15 cellular contexts compared by ENCODE assay signal in the genomic region with DNA sequence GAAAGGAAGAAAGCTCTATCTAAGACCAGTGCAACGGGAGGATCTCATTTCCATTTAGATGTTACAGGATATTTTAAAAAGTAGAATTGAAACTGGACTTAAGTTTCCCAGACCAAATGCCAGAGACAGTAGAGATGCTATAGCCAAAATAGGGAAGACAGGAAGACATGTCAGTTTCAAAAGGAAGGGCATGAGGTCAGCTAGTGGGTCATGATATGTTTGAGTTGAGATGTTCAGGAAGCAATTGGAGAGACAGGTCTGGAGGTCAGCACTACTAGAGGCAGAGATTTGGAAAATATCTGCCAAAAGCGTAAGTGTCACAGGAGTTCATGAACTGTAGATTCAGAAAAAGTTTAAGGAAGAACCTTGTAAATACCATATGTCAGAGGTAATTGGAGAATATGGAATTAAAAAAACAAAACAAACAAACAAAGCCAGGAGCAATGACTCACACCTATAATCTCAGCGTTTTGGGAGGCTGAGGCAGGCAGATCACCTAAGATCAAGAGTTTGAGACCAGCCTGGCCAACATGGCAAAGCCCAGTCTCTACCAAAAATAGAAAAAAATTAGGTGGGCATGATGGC. TPM values are rescaled to one million over a fixed set of nuclear protein-coding genes. Genes with fewer than 3 reads are reported as not detected.
DNase-seq lines count a peak whose midpoint lies in the region; ATAC-seq, FAIRE-seq and TF ChIP-seq lines count a peak whose summit lies in the region.
"Had no signal": no experiment of that assay in that cellular context is flagged by ENCODE, and none has a peak within 500 bp of the region (broad histone marks: within the 10 kb centered on the region; RNA-seq: fewer than 3 reads in every experiment).

No MANE protein-coding gene starts in this region.

- no peaks in the 10 kb centered on the region for H3K9me3 Mint-ChIP-seq in natural killer cell treated with Interleukin-12 subunit alpha and Interleukin-12 subunit beta and Interleukin-15 and Interleukin-18, amount 100 ng/mL, for 72 hours
- H3K9me3 Mint-ChIP-seq in natural killer cell (no peaks in the 10 kb centered on the region), activated B cell treated with CpG ODN at 0.5 μM for 24 hours (no peaks in the 10 kb centered on the region)
- H3K9me3 Mint-ChIP-seq: T-cell had no signal

- no peak for ATAC-seq in natural killer cell treated with Interleukin-12 subunit alpha and Interleukin-12 subunit beta and Interleukin-15 and Interleukin-18, amount 100 ng/mL, for 72 hours
- ATAC-seq in natural killer cell: no peak
- ATAC-seq in activated B cell treated with CpG ODN at 0.5 μM for 24 hours (ENCODE audit: low read depth): no peak
- ATAC-seq: SK-N-SH treated with all-trans-retinoic acid at 6 μM for 48 hours, T-cell had no signal

- H3K27me3 Mint-ChIP-seq in natural killer cell treated with Interleukin-12 subunit alpha and Interleukin-12 subunit beta and Interleukin-15 and Interleukin-18, amount 100 ng/mL, for 72 hours: no peaks in the 10 kb centered on the region
- H3K27me3 Mint-ChIP-seq in natural killer cell (ENCODE audit: low read depth in 2 of 2) (no peaks in the 10 kb centered on the region), activated B cell treated with CpG ODN at 0.5 μM for 24 hours (no peaks in the 10 kb centered on the region)
- H3K27me3 Mint-ChIP-seq: T-cell had no signal

- CTCF ChIA-PET in activated B cell treated with CpG ODN at 0.5 μM for 24 hours (lab: Charles Lee): interaction anchor here (0.8 kb wide), 1 partner anchor 50 kb away, joined by 3 read pairs; no protein-coding TSS in a partner anchor

- TF ChIP-seq CTCF in natural killer cell (IDR thresholded peaks at IDR 0.05) (no peak), activated B cell treated with CpG ODN at 0.5 μM for 24 hours (IDR thresholded peaks at IDR 0.05) (no peak)

- FAIRE-seq in GM19239 (lab: Jason Lieb, UNC): peak; percentile 31

- no peak for DNase-seq in natural killer cell treated with Interleukin-12 subunit alpha and Interleukin-12 subunit beta and Interleukin-15 and Interleukin-18, amount 100 ng/mL, for 72 hours (ENCODE audit: low spot score)
- DNase-seq in natural killer cell (no peak), GM19239 (ENCODE audit: insufficient read length, low spot score) (no peak), activated B cell treated with CpG ODN at 0.5 μM for 24 hours (no peak), HUDEP-2 (lab: John Stamatoyannopoulos, UW; ENCODE audit: unreplicated experiment in 76 of 76) (no peak), Ammon's horn (ENCODE audit: low spot score) (no peak)
- DNase-seq in stimulated activated CD4-positive, alpha-beta T cell treated with anti-CD3 and anti-CD28 coated beads, Interleukin-15, amount 100 ng/mL, for 24 hours: no peak
- DNase-seq: DMS79 treated with DMSO at 0.1 percent for 48 hours, H7, NCI-H2107, NCI-H226, NCI-H524, SIG-M5, T-cell had no signal

- H3K27ac Mint-ChIP-seq in natural killer cell treated with Interleukin-12 subunit alpha and Interleukin-12 subunit beta and Interleukin-15 and Interleukin-18, amount 100 ng/mL, for 72 hours: peak overlapping the region; percentile 22 to 83
- H3K27ac Mint-ChIP-seq in natural killer cell (no peak overlapping the region), activated B cell treated with CpG ODN at 0.5 μM for 24 hours (peak overlapping the region; percentile 38)

- POLR2A ChIA-PET in activated B cell treated with CpG ODN at 0.5 μM for 24 hours (lab: Charles Lee): interaction anchor here (0.6 kb wide), 1 partner anchor 50 kb away, joined by 3 read pairs; no protein-coding TSS in a partner anchor

- peaks cover 7 to 15% of the 10 kb centered on the region in 2 donors for H3K4me1 Mint-ChIP-seq in natural killer cell treated with Interleukin-12 subunit alpha and Interleukin-12 subunit beta and Interleukin-15 and Interleukin-18, amount 100 ng/mL, for 72 hours (ENCODE audit: low read depth in 2 of 2)
- H3K4me1 Mint-ChIP-seq in natural killer cell (peaks cover 0 to 5% of the 10 kb centered on the region in 2 donors), activated B cell treated with CpG ODN at 0.5 μM for 24 hours (no peaks in the 10 kb centered on the region)

- intact Hi-C loops in natural killer cell (cut with micrococcal nuclease) (no loop called here), activated B cell treated with CpG ODN at 0.5 μM for 24 hours (cut with micrococcal nuclease) (loop anchor here (2.0 kb wide), 2 partner anchors 319 to 835 kb away; no protein-coding TSS in a partner anchor)

- no peaks in the 10 kb centered on the region for H3K36me3 Mint-ChIP-seq in natural killer cell treated with Interleukin-12 subunit alpha and Interleukin-12 subunit beta and Interleukin-15 and Interleukin-18, amount 100 ng/mL, for 72 hours
- H3K36me3 Mint-ChIP-seq in natural killer cell (no peaks in the 10 kb centered on the region), activated B cell treated with CpG ODN at 0.5 μM for 24 hours (ENCODE audit: low read depth) (no peaks in the 10 kb centered on the region)

- no peak overlapping the region for H3K4me3 Mint-ChIP-seq in natural killer cell treated with Interleukin-12 subunit alpha and Interleukin-12 subunit beta and Interleukin-15 and Interleukin-18, amount 100 ng/mL, for 72 hours
- no peak overlapping the region for H3K4me3 Mint-ChIP-seq in natural killer cell
- no peak overlapping the region for H3K4me3 Mint-ChIP-seq in activated B cell treated with CpG ODN at 0.5 μM for 24 hours
- H3K4me3 Mint-ChIP-seq: T-cell had no signal

RNA-seq across cellular contexts. Expression of a gene that starts 50.8 kb away (rescaled TPM):
- 10 to 100 TPM in 1 of 2 donors, 1 to 10 TPM in 1; 9.7 to 20.7 TPM for total RNA-seq in natural killer cell treated with Interleukin-12 subunit alpha and Interleukin-12 subunit beta and Interleukin-15 and Interleukin-18, amount 100 ng/mL, for 72 hours
- total RNA-seq in natural killer cell (10 to 100 TPM; 27.2 to 48.6 (median 44.7) TPM), activated B cell treated with CpG ODN at 0.5 μM for 24 hours (23.9 and 26.4 TPM in 2 replicates)

Comparison
In these comparisons a context has a peak if more than half of its experiments do, and no peak if none do; other contexts are left out.
1. H3K27ac Mint-ChIP-seq: peak in natural killer cell treated with Interleukin-12 subunit alpha and Interleukin-12 subunit beta and Interleukin-15 and Interleukin-18, amount 100 ng/mL, for 72 hours (2 of 2) and activated B cell treated with CpG ODN at 0.5 μM for 24 hours (single experiment); none in natural killer cell (0 of 2).